Comparison of ENCODE assay signal across 8 cellular contexts in the genomic region with DNA sequence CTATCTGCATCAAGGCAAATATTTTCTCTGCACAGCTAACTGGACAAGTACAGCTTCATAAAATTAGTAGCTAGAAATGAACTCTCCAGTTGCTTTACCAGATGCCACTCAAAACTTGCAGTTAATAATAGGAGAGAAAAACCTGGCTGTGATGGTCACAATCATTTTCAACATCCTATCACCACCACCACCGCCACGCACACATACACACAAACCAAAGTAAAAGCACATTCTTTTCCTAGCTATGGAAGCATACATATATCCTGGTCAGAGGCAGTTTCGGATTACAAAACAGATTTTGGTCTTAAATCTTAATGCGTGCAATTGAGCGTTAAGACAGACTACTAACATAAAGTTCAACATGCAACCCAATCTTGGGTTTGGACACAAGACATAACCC. TPM values are rescaled to one million over a fixed set of nuclear protein-coding genes. Genes with fewer than 3 reads are reported as not detected.
A peak's percentile ranks its signal among the peaks of the same experiment; 100 is the strongest.
DNase-seq lines count a peak whose midpoint lies in the region; ATAC-seq and TF ChIP-seq lines count a peak whose summit lies in the region.

No MANE protein-coding gene starts in this region.

- no peak for TF ChIP-seq CTCF in activated CD8-positive, alpha-beta T cell treated with anti-CD3 and anti-CD28 coated beads for 36 hours (IDR thresholded peaks at IDR 0.05)

- H3K4me3 Mint-ChIP-seq in activated CD8-positive, alpha-beta T cell treated with anti-CD3 and anti-CD28 coated beads for 36 hours: peak overlapping the region; percentile 92
- peak overlapping the region; percentile 93 to 97 for H3K4me3 Mint-ChIP-seq in stimulated activated naive CD8-positive, alpha-beta T cell treated with anti-CD3 and anti-CD28 coated beads, Interleukin-15, amount 100 ng/mL, for 72 hours

- no peak for ATAC-seq in activated CD8-positive, alpha-beta T cell treated with anti-CD3 and anti-CD28 coated beads for 36 hours
- ATAC-seq in stimulated activated naive CD8-positive, alpha-beta T cell treated with anti-CD3 and anti-CD28 coated beads, Interleukin-15, amount 100 ng/mL, for 72 hours: no peak
- ATAC-seq in GM21619 (IDR thresholded peaks at IDR 0.05; ENCODE audit: unreplicated experiment): no peak

- DNase-seq in DMS 273 (lab: John Stamatoyannopoulos, UW; ENCODE audit: unreplicated experiment) (peak; percentile 22), DMS 273 treated with DMSO at 0.1 percent for 48 hours (lab: John Stamatoyannopoulos, UW) (no peak), NOMO-1 (lab: John Stamatoyannopoulos, UW; ENCODE audit: unreplicated experiment in 2 of 2) (no peak), 8988T (no peak)
- no peak for DNase-seq in activated CD8-positive, alpha-beta T cell treated with anti-CD3 and anti-CD28 coated beads for 36 hours
- DNase-seq in stimulated activated naive CD8-positive, alpha-beta T cell treated with anti-CD3 and anti-CD28 coated beads, Interleukin-15, amount 100 ng/mL, for 72 hours: no peak

- POLR2A ChIA-PET in activated CD8-positive, alpha-beta T cell treated with anti-CD3 and anti-CD28 coated beads for 36 hours (lab: Charles Lee): interaction anchor here (1.2 to 2.2 kb wide), 4 partner anchors 12 to 50 kb away, joined by 3 to 10 read pairs (median 4); no protein-coding TSS in a partner anchor

- peaks cover 6% of the 10 kb centered on the region for H3K27me3 Mint-ChIP-seq in activated CD8-positive, alpha-beta T cell treated with anti-CD3 and anti-CD28 coated beads for 36 hours
- H3K27me3 Mint-ChIP-seq in stimulated activated naive CD8-positive, alpha-beta T cell treated with anti-CD3 and anti-CD28 coated beads, Interleukin-15, amount 100 ng/mL, for 72 hours: no peaks in the 10 kb centered on the region

- H3K27ac Mint-ChIP-seq in activated CD8-positive, alpha-beta T cell treated with anti-CD3 and anti-CD28 coated beads for 36 hours: peak overlapping the region; percentile 84
- H3K27ac Mint-ChIP-seq in stimulated activated naive CD8-positive, alpha-beta T cell treated with anti-CD3 and anti-CD28 coated beads, Interleukin-15, amount 100 ng/mL, for 72 hours: peak overlapping the region in 1 of 2 donors; percentile 94

- no peaks in the 10 kb centered on the region for H3K9me3 ChIP-seq in iPS-18c (ENCODE audit: control insufficient read depth, insufficient read depth, low read length)

- no peaks in the 10 kb centered on the region for H3K9me3 Mint-ChIP-seq in activated CD8-positive, alpha-beta T cell treated with anti-CD3 and anti-CD28 coated beads for 36 hours
- no peaks in the 10 kb centered on the region for H3K9me3 Mint-ChIP-seq in stimulated activated naive CD8-positive, alpha-beta T cell treated with anti-CD3 and anti-CD28 coated beads, Interleukin-15, amount 100 ng/mL, for 72 hours

- H3K4me3 ChIP-seq in iPS-18c (ENCODE audit: insufficient read depth, low read depth, low read length): peak overlapping the region; percentile 96

- CTCF ChIA-PET in activated CD8-positive, alpha-beta T cell treated with anti-CD3 and anti-CD28 coated beads for 36 hours (lab: Charles Lee): interaction anchor here (2.1 to 2.7 kb wide), 3 partner anchors 14 to 32 kb away, joined by 7 to 16 read pairs (median 10); no protein-coding TSS in a partner anchor

- peaks cover 39% of the 10 kb centered on the region for H3K4me1 Mint-ChIP-seq in activated CD8-positive, alpha-beta T cell treated with anti-CD3 and anti-CD28 coated beads for 36 hours (ENCODE audit: low read depth)
- peaks cover 47% of the 10 kb centered on the region for H3K4me1 Mint-ChIP-seq in stimulated activated naive CD8-positive, alpha-beta T cell treated with anti-CD3 and anti-CD28 coated beads, Interleukin-15, amount 100 ng/mL, for 72 hours

- H3K36me3 Mint-ChIP-seq in activated CD8-positive, alpha-beta T cell treated with anti-CD3 and anti-CD28 coated beads for 36 hours (ENCODE audit: low read depth): peaks cover 8% of the 10 kb centered on the region

- intact Hi-C loops in activated CD8-positive, alpha-beta T cell treated with anti-CD3 and anti-CD28 coated beads for 36 hours (cut with micrococcal nuclease): no loop called here

RNA-seq across cellular contexts. Expression of gene CACUL1, which starts 1.4 kb away (rescaled TPM):
- total RNA-seq in activated CD8-positive, alpha-beta T cell treated with anti-CD3 and anti-CD28 coated beads for 36 hours: 10 to 100 TPM; 25.6 to 26.1 TPM
